ENCODE assay signal across 8 cellular contexts in genomic region chr14:100586520-100587247, GRCh38. TPM values are rescaled to one million over a fixed set of nuclear protein-coding genes. Genes with fewer than 3 reads are reported as not detected.
DNase-seq lines count a peak whose midpoint lies in the region; ATAC-seq, FAIRE-seq and TF ChIP-seq lines count a peak whose summit lies in the region.

No MANE protein-coding gene starts in this region.

- H3K36me3 ChIP-seq in CD8-positive, alpha-beta T cell (ENCODE audit: insufficient read depth, low read length): no peaks in the 10 kb centered on the region
- H3K36me3 ChIP-seq in HUES48 (ENCODE audit: control insufficient read depth, insufficient read depth, low read length) (no peaks in the 10 kb centered on the region), pancreas (no peaks in the 10 kb centered on the region)

- H3K4me3 ChIP-seq in CD8-positive, alpha-beta T cell (ENCODE audit: low read depth, low read length): peak overlapping the region; percentile 41
- H3K4me3 ChIP-seq in HUES48 (ENCODE audit: low read depth, low read length) (peak overlapping the region; percentile 61), fibroblast of the aortic adventitia (ENCODE audit: low read depth, low read length) (peak overlapping the region; percentile 48), pancreas (peak overlapping the region; percentile 29 to 70 (median 46))

- H3K9me3 ChIP-seq in CD8-positive, alpha-beta T cell (ENCODE audit: low read length): no peaks in the 10 kb centered on the region
- H3K9me3 ChIP-seq in HUES48 (ENCODE audit: control insufficient read depth, insufficient read depth, low read length) (no peaks in the 10 kb centered on the region), pancreas (no peaks in the 10 kb centered on the region)

- peaks cover 14% of the 10 kb centered on the region for H3K27me3 ChIP-seq in CD8-positive, alpha-beta T cell (ENCODE audit: insufficient read depth, low read length)
- H3K27me3 ChIP-seq in HUES48 (ENCODE audit: control insufficient read depth, insufficient read depth, low read length) (peaks cover 58% of the 10 kb centered on the region), pancreas (no peaks in the 10 kb centered on the region)

- H3K27me3 Mint-ChIP-seq in CD8-positive, alpha-beta T cell (ENCODE audit: low read depth): peaks cover 23% of the 10 kb centered on the region
- peaks cover 13% of the 10 kb centered on the region for H3K27me3 Mint-ChIP-seq in activated CD8-positive, alpha-beta T cell treated with anti-CD3 and anti-CD28 coated beads for 36 hours

- no peak overlapping the region for H3K9ac ChIP-seq in HUES48 (ENCODE audit: low read depth, low read length)

- intact Hi-C loops in CD8-positive, alpha-beta T cell (cut with DNase I, micrococcal nuclease): no loop called here
- intact Hi-C loops in activated CD8-positive, alpha-beta T cell treated with anti-CD3 and anti-CD28 coated beads for 36 hours (cut with micrococcal nuclease): no loop called here
- intact Hi-C loops in pancreas (cut with DNase I): no loop called here

- CTCF ChIA-PET in CD8-positive, alpha-beta T cell (lab: Charles Lee): no interaction called here
- CTCF ChIA-PET in activated CD8-positive, alpha-beta T cell treated with anti-CD3 and anti-CD28 coated beads for 36 hours (lab: Charles Lee): no interaction called here

- POLR2A ChIA-PET in CD8-positive, alpha-beta T cell (lab: Charles Lee): no interaction called here
- POLR2A ChIA-PET in activated CD8-positive, alpha-beta T cell treated with anti-CD3 and anti-CD28 coated beads for 36 hours (lab: Charles Lee): no interaction called here

- no peaks in the 10 kb centered on the region for H3K9me3 Mint-ChIP-seq in CD8-positive, alpha-beta T cell
- no peaks in the 10 kb centered on the region for H3K9me3 Mint-ChIP-seq in activated CD8-positive, alpha-beta T cell treated with anti-CD3 and anti-CD28 coated beads for 36 hours

- no peak for DNase-seq in CD8-positive, alpha-beta T cell
- peak; percentile 46 for DNase-seq in activated CD8-positive, alpha-beta T cell treated with anti-CD3 and anti-CD28 coated beads for 36 hours
- DNase-seq in fibroblast of the aortic adventitia (ENCODE audit: low read depth) (no peak), pancreas (peak in 2 of 6 donors; percentile 67 to 82), mucosa of gallbladder (ENCODE audit: low spot score) (no peak), erythroblast (lab: John Stamatoyannopoulos, UW) (no peak)

- peaks cover 10% of the 10 kb centered on the region for H3K4me1 ChIP-seq in CD8-positive, alpha-beta T cell (ENCODE audit: insufficient read depth, low read length)
- H3K4me1 ChIP-seq in HUES48 (ENCODE audit: control insufficient read depth, insufficient read depth, low read length): no peaks in the 10 kb centered on the region
- H3K4me1 ChIP-seq in pancreas: peaks cover 0 to 4% (median 0%) of the 10 kb centered on the region in 3 donors

- H3K27ac Mint-ChIP-seq in CD8-positive, alpha-beta T cell: no peak overlapping the region
- H3K27ac Mint-ChIP-seq in activated CD8-positive, alpha-beta T cell treated with anti-CD3 and anti-CD28 coated beads for 36 hours: no peak overlapping the region

- no peaks in the 10 kb centered on the region for H3K36me3 Mint-ChIP-seq in CD8-positive, alpha-beta T cell
- no peaks in the 10 kb centered on the region for H3K36me3 Mint-ChIP-seq in activated CD8-positive, alpha-beta T cell treated with anti-CD3 and anti-CD28 coated beads for 36 hours (ENCODE audit: low read depth)

- no peak for TF ChIP-seq POLR2A in erythroblast (IDR thresholded peaks at IDR 0.05; ENCODE audit: low read length)

- H3K4me1 Mint-ChIP-seq in CD8-positive, alpha-beta T cell (ENCODE audit: low read depth): peaks cover 4% of the 10 kb centered on the region
- H3K4me1 Mint-ChIP-seq in activated CD8-positive, alpha-beta T cell treated with anti-CD3 and anti-CD28 coated beads for 36 hours (ENCODE audit: low read depth): peaks cover 2% of the 10 kb centered on the region

- no peak overlapping the region for H3K27ac ChIP-seq in CD8-positive, alpha-beta T cell (ENCODE audit: low read depth, low read length)
- H3K27ac ChIP-seq in HUES48 (ENCODE audit: low read depth, low read length) (no peak overlapping the region), pancreas (no peak overlapping the region)

- 4 to 7% methylated on average over 32 to 79 of the region's 79 CpGs for WGBS in pancreas, 2 donors

- no peak for TF ChIP-seq CTCF in CD8-positive, alpha-beta T cell (IDR thresholded peaks at IDR 0.05)
- no peak for TF ChIP-seq CTCF in activated CD8-positive, alpha-beta T cell treated with anti-CD3 and anti-CD28 coated beads for 36 hours (IDR thresholded peaks at IDR 0.05)
- no peak for TF ChIP-seq CTCF in fibroblast of the aortic adventitia (IDR thresholded peaks at IDR 0.05; ENCODE audit: insufficient read depth, low read length)
- TF ChIP-seq CTCF in pancreas (IDR thresholded peaks at IDR 0.05): no peak

- peak; percentile 42 for ATAC-seq in CD8-positive, alpha-beta T cell
- ATAC-seq in activated CD8-positive, alpha-beta T cell treated with anti-CD3 and anti-CD28 coated beads for 36 hours: peak; percentile 49
- ATAC-seq in pancreas (peak; percentile 75 to 92 (median 86)), GM21825 (IDR thresholded peaks at IDR 0.05; ENCODE audit: unreplicated experiment) (no peak)

- no peak for FAIRE-seq in pancreas (lab: Jason Lieb, UNC)

- H3K4me3 Mint-ChIP-seq in CD8-positive, alpha-beta T cell: peak overlapping the region; percentile 47
- H3K4me3 Mint-ChIP-seq in activated CD8-positive, alpha-beta T cell treated with anti-CD3 and anti-CD28 coated beads for 36 hours: peak overlapping the region; percentile 72

RNA-seq across cellular contexts. Expression of gene BEGAIN, which starts 0.5 kb away (rescaled TPM):
- total RNA-seq in CD8-positive, alpha-beta T cell: 1 to 10 TPM in 1 of 2 experiments, under 1 TPM in 1; 0.61 to 1.9 TPM
- 1 to 10 TPM; 5.5 to 6.0 TPM for total RNA-seq in activated CD8-positive, alpha-beta T cell treated with anti-CD3 and anti-CD28 coated beads for 36 hours
- total RNA-seq in fibroblast of the aortic adventitia (ENCODE audit: low replicate concordance): 0.18 and 0.33 TPM in 2 replicates
- 10 to 100 TPM in 4 of 6 donors, 1 to 10 TPM in 2; 9.1 to 18.2 (median 13.2) TPM for total RNA-seq in pancreas
- 10 to 100 TPM; 20.5 to 32.2 TPM for polyA plus RNA-seq in pancreas
- 4.5 TPM for total RNA-seq in mucosa of gallbladder
